21 cellular contexts compared by ENCODE assay signal in genomic region chr2:124088621-124089020, GRCh38.
"Had no signal": no experiment of that assay in that cellular context is flagged by ENCODE, and none has a peak within 500 bp of the region (broad histone marks: within the 10 kb centered on the region; RNA-seq: fewer than 3 reads in every experiment).

No MANE protein-coding gene starts in this region.

- H3K27ac ChIP-seq: coronary artery, dorsolateral prefrontal cortex, esophagus muscularis mucosa, foreskin keratinocyte, gastroesophageal sphincter, heart left ventricle, left lung, lower lobe of right lung had no signal

- H3K27me3 ChIP-seq: esophagus muscularis mucosa, foreskin keratinocyte, gastroesophageal sphincter, heart left ventricle, left lung had no signal

- H3K4me3 ChIP-seq: coronary artery, dorsolateral prefrontal cortex, esophagus muscularis mucosa, gastroesophageal sphincter, heart left ventricle, left lung, lower lobe of right lung had no signal

- H3K9me3 ChIP-seq: gastroesophageal sphincter, lower lobe of right lung had no signal

- DNase-seq: dermis blood vessel endothelial cell; dorsolateral prefrontal cortex; effector CD4-positive, alpha-beta T cell; effector memory CD4-positive, alpha-beta T cell; foreskin keratinocyte; heart left ventricle; hippocampal formation; left cardiac atrium; left lung; left ventricle myocardium superior; lower lobe of right lung; mesenchymal stem cell; naive B cell had no signal

- ATAC-seq: foreskin keratinocyte, gastroesophageal sphincter, heart left ventricle, left cardiac atrium, left lung, left ventricle myocardium superior, lower lobe of right lung had no signal

- H3K4me1 ChIP-seq: esophagus muscularis mucosa, foreskin keratinocyte, gastroesophageal sphincter, heart left ventricle, left lung, lower lobe of right lung had no signal

- FAIRE-seq: colon, endothelial cell of umbilical vein, frontal cortex, islet of Langerhans, keratinocyte had no signal

- H3K36me3 ChIP-seq: esophagus muscularis mucosa, gastroesophageal sphincter, heart left ventricle, left lung, lower lobe of right lung had no signal
